ENCODE assay signal across 8 cellular contexts in genomic region chr19:13985771-13986347, GRCh38. TPM values are rescaled to one million over a fixed set of nuclear protein-coding genes. Genes with fewer than 3 reads are reported as not detected.
A peak's percentile ranks its signal among the peaks of the same experiment; 100 is the strongest.
DNase-seq lines count a peak whose midpoint lies in the region; ATAC-seq, FAIRE-seq and TF ChIP-seq lines count a peak whose summit lies in the region.

No MANE protein-coding gene starts in this region.

- peak overlapping the region; percentile 97 for H3K27ac Mint-ChIP-seq in activated naive CD4-positive, alpha-beta T cell treated with anti-CD3 and anti-CD28 coated beads, Interleukin-2, amount 50 U/mL, for 24 hours
- peak overlapping the region; percentile 92 for H3K27ac Mint-ChIP-seq in WTC11

- peak overlapping the region; percentile 35 for H3K4me3 Mint-ChIP-seq in activated naive CD4-positive, alpha-beta T cell treated with anti-CD3 and anti-CD28 coated beads, Interleukin-2, amount 50 U/mL, for 24 hours
- H3K4me3 Mint-ChIP-seq in WTC11, result peak overlapping the region; percentile 43

- POLR2A ChIA-PET in WTC11 (lab: Charles Lee), result interaction anchor here (1.5 kb wide), 1 partner anchor 24 kb away, joined by 6 read pairs; no protein-coding TSS in a partner anchor

- no peaks in the 10 kb centered on the region for H3K9me3 ChIP-seq in kidney (ENCODE audit: control insufficient read depth in 1 of 2, low read length in 2 of 2)

- peak overlapping the region; percentile 88 to 91 for H3K27ac ChIP-seq in kidney (ENCODE audit: low read depth in 2 of 2, low read length in 2 of 2)

- DNase-seq in activated naive CD4-positive, alpha-beta T cell treated with anti-CD3 and anti-CD28 coated beads, Interleukin-2, amount 50 U/mL, for 16 hours, result no peak
- DNase-seq in WTC11 (ENCODE audit: low spot score) (peak; percentile 47), kidney (no peak), urothelium cell line (ENCODE audit: low spot score) (peak; percentile 11), NCI-H2081 treated with DMSO at 0.1 percent for 48 hours (lab: John Stamatoyannopoulos, UW) (no peak), hippocampal formation (lab: John Stamatoyannopoulos, UW) (no peak)

- H3K4me1 Mint-ChIP-seq in activated naive CD4-positive, alpha-beta T cell treated with anti-CD3 and anti-CD28 coated beads, Interleukin-2, amount 50 U/mL, for 24 hours, result peaks cover 64% of the 10 kb centered on the region
- H3K4me1 Mint-ChIP-seq in WTC11, result peaks cover 63% of the 10 kb centered on the region

- TF ChIP-seq CTCF in WTC11 (IDR thresholded peaks at IDR 0.05) (no peak), kidney (IDR thresholded peaks at IDR 0.05; ENCODE audit: borderline replicate concordance, extremely low read depth, insufficient read depth) (no peak)

- H3K9ac ChIP-seq in kidney (ENCODE audit: low read length in 2 of 2), result peak overlapping the region; percentile 24 to 51

- no peak for FAIRE-seq in kidney (lab: Jason Lieb, UNC)
- no peak for FAIRE-seq in urothelium cell line (lab: Jason Lieb, UNC)

- CTCF ChIA-PET in WTC11 (lab: Charles Lee), result interaction anchor here (0.5 to 1.4 kb wide), 5 partner anchors 25 to 73 kb away, joined by 3 read pairs; partner anchors contain the start of gene IL27RA

- peaks cover 18 to 25% of the 10 kb centered on the region in 2 donors for H3K4me1 ChIP-seq in kidney (ENCODE audit: control insufficient read depth in 1 of 2, insufficient read depth in 1 of 2, low read depth in 1 of 2, low read length in 2 of 2)

- H3K27me3 Mint-ChIP-seq in activated naive CD4-positive, alpha-beta T cell treated with anti-CD3 and anti-CD28 coated beads, Interleukin-2, amount 50 U/mL, for 24 hours, result no peaks in the 10 kb centered on the region
- H3K27me3 Mint-ChIP-seq in WTC11 (ENCODE audit: low read depth), result no peaks in the 10 kb centered on the region; the same call in 1 of the 2 replicates

- H3K9me3 Mint-ChIP-seq in activated naive CD4-positive, alpha-beta T cell treated with anti-CD3 and anti-CD28 coated beads, Interleukin-2, amount 50 U/mL, for 24 hours, result no peaks in the 10 kb centered on the region
- H3K9me3 Mint-ChIP-seq in WTC11, result no peaks in the 10 kb centered on the region

- peaks cover 8% of the 10 kb centered on the region for H3K36me3 Mint-ChIP-seq in activated naive CD4-positive, alpha-beta T cell treated with anti-CD3 and anti-CD28 coated beads, Interleukin-2, amount 50 U/mL, for 24 hours
- no peaks in the 10 kb centered on the region for H3K36me3 Mint-ChIP-seq in WTC11

- H3K36me3 ChIP-seq in kidney (ENCODE audit: control insufficient read depth in 1 of 2, insufficient read depth in 2 of 2, low read length in 2 of 2), result peaks cover 8 to 9% of the 10 kb centered on the region in 2 donors

- H3K4me3 ChIP-seq in kidney (ENCODE audit: low read length in 2 of 2), result no peak overlapping the region

- ATAC-seq in HG03064 (IDR thresholded peaks at IDR 0.05; ENCODE audit: low read depth, unreplicated experiment) (peak; percentile 17), WTC11 (peak; percentile 41)

- intact Hi-C loops in kidney (cut with DNase I), result no loop called here

TF ChIP-seq in WTC11, 78 proteins besides CTCF, POLR2A, EP300 and RAD21:
- TF ChIP-seq ZNF396 (CRISPR knock-in tag; IDR thresholded peaks at IDR 0.05; ENCODE audit: borderline replicate concordance), result no peak
- TF ChIP-seq USF1 (CRISPR knock-in tag; IDR thresholded peaks at IDR 0.05), result peak; percentile 90
- TF ChIP-seq FOXK1 (CRISPR knock-in tag; IDR thresholded peaks at IDR 0.05), result 0 out of 2 replicates have a peak, but pooled peaks have one; percentile 17
- TF ChIP-seq, protein P1, sequence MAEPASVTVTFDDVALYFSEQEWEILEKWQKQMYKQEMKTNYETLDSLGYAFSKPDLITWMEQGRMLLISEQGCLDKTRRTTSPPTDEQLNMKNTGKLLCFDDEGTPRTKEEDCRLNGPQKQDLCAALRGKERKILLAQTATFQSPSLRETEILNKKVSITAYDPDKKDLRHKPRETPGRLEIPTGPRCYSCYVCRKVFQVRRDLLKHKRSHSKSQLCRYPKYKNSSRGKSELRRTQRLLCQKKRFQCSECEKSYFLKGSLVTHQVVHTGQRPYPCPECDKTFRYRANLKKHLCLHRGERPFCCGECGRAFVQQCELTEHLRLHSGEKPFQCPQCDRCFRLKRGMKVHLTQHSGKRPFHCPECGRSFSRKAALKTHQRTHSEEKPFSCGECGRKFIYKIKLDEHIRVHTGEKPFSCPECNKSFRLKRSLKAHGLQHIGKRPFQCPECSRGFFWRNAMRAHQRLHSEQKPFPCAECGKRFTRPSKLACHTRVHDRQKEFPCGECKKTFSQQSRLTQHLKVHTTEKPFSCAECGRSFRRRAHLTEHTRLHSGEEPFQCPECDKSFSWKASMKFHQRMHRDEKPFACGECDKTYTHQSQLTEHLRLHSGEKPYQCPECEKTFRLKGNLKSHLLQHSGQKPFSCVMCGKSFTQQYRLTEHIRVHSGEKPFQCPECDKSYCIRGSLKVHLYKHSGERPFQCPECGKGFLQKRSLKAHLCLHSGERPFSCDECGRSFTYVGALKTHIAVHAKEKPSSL (CRISPR knock-in tag; conservative IDR thresholded peaks at IDR 0.05), result no peak
- no peak for TF ChIP-seq NFATC4 (CRISPR knock-in tag; IDR thresholded peaks at IDR 0.05)
- TF ChIP-seq NR3C1 (CRISPR knock-in tag; conservative IDR thresholded peaks at IDR 0.05; ENCODE audit: low read depth), result no peak
- TF ChIP-seq FOXP1 (CRISPR knock-in tag; IDR thresholded peaks at IDR 0.05; ENCODE audit: borderline replicate concordance), result no peak
- 0 out of 2 replicates have a peak, but pooled peaks have one; percentile 4 for TF ChIP-seq ZNF281 (CRISPR knock-in tag; IDR thresholded peaks at IDR 0.05)
- TF ChIP-seq CREM (CRISPR knock-in tag; IDR thresholded peaks at IDR 0.05), result 0 out of 2 replicates have a peak, but pooled peaks have one; percentile 25
- peak; percentile 45; the same call in 1 of the 2 replicates for TF ChIP-seq ZNF423 (CRISPR knock-in tag; IDR thresholded peaks at IDR 0.05)
- no peak for TF ChIP-seq ZNF138 (CRISPR knock-in tag; conservative IDR thresholded peaks at IDR 0.05)
- no peak for TF ChIP-seq SP1 (CRISPR knock-in tag; conservative IDR thresholded peaks at IDR 0.05)
- no peak for TF ChIP-seq FOXJ3 (CRISPR knock-in tag; IDR thresholded peaks at IDR 0.05; ENCODE audit: borderline replicate concordance)
- TF ChIP-seq, protein P2, sequence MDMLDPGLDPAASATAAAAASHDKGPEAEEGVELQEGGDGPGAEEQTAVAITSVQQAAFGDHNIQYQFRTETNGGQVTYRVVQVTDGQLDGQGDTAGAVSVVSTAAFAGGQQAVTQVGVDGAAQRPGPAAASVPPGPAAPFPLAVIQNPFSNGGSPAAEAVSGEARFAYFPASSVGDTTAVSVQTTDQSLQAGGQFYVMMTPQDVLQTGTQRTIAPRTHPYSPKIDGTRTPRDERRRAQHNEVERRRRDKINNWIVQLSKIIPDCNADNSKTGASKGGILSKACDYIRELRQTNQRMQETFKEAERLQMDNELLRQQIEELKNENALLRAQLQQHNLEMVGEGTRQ (CRISPR knock-in tag; IDR thresholded peaks at IDR 0.05), result peak; percentile 92

RNA-seq across cellular contexts. Expression of gene RFX1, which starts 20.3 kb away (rescaled TPM):
- 20.4 to 23.2 TPM (median 21.4 TPM) in 3 replicates for total RNA-seq in WTC11 (2021)
- total RNA-seq in kidney, result 17.9 TPM
- polyA plus RNA-seq in kidney (ENCODE audit: insufficient read depth, low read depth, low replicate concordance), result 5.2 TPM

RNA-seq across cellular contexts. Expression of gene DCAF15, which starts 33.5 kb away (rescaled TPM):
- total RNA-seq in WTC11 (2021) (82.9 to 89.0 TPM (median 83.3 TPM) in 3 replicates), kidney (35.5 TPM)
- polyA plus RNA-seq in kidney (ENCODE audit: insufficient read depth, low read depth, low replicate concordance), result 21.9 TPM

RNA-seq across cellular contexts. Expression of gene RLN3, which starts 42.1 kb away (rescaled TPM):
- total RNA-seq in WTC11 (2021) (not detected in 3 replicates), kidney (not detected)
- not detected for polyA plus RNA-seq in kidney (ENCODE audit: insufficient read depth, low read depth, low replicate concordance)

RNA-seq across cellular contexts. Expression of gene IL27RA, which starts 45.7 kb away (rescaled TPM):
- 11.8 to 12.2 TPM (median 12.0 TPM) in 3 replicates for total RNA-seq in WTC11 (2021)
- total RNA-seq in kidney, result 14.1 TPM
- polyA plus RNA-seq in kidney (ENCODE audit: insufficient read depth, low read depth, low replicate concordance), result 3.1 TPM

RNA-seq across cellular contexts. Expression of gene PODNL1, which starts 47.6 kb away (rescaled TPM):
- total RNA-seq in WTC11 (2021) (1.1 to 1.4 TPM (median 1.4 TPM) in 3 replicates), kidney (3.0 TPM)
- polyA plus RNA-seq in kidney (ENCODE audit: insufficient read depth, low read depth, low replicate concordance), result not detected

Comparison
In these comparisons a context has a peak if more than half of its experiments do, and no peak if none do; other contexts are left out.
1. DNase-seq: peak in WTC11 (single experiment) and urothelium cell line (single experiment); none in activated naive CD4-positive, alpha-beta T cell treated with anti-CD3 and anti-CD28 coated beads, Interleukin-2, amount 50 U/mL, for 16 hours (single experiment), kidney (single experiment), NCI-H2081 treated with DMSO at 0.1 percent for 48 hours (single experiment) and hippocampal formation (0 of 2).